Comparison of ENCODE assay signal across 2 cellular contexts in the genomic region with DNA sequence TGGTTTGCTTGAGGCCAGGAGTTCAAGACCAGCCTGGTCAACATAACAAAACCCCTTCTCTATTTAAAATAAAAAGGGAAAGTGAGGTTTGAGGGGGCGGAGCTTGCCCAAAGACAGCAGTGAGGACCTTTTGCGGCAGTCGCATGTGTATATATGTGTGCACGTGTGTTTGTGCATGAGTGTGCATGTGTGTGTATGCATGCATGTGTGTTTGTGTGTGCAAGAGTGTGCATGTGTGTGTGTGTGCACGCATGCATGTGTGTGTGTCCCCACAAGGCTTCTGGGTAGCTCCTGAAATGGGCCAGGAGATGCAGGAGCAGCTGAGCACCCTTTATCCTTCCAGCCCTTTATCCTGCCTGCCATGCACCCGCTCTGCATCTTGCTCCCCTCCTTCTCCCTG.
TF ChIP-seq lines count a peak whose summit lies in the region.

No MANE protein-coding gene starts in this region.

TF ChIP-seq in HepG2, 621 proteins besides CTCF, POLR2A, EP300 and RAD21:
- TF ChIP-seq MNT (IDR thresholded peaks at IDR 0.05) (peak; percentile 88), ZNF383 (CRISPR knock-in tag; IDR thresholded peaks at IDR 0.05; ENCODE audit: borderline replicate concordance) (no peak)
- TF ChIP-seq, protein P1, sequence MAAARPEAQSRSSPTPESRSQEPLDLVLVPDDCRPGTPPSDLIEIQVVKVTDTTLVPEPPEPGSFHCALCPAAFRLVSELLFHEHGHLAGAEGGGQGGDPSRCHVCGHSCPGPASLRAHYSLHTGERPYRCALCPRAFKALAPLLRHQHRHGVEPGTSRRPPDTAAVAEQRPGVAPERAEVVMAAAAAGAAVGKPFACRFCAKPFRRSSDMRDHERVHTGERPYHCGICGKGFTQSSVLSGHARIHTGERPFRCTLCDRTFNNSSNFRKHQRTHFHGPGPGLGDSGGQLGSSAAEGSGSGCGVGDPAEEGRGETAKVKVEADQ (CRISPR knock-in tag; IDR thresholded peaks at IDR 0.05; ENCODE audit: borderline replicate concordance), result no peak

TF ChIP-seq in GM12878, 131 proteins besides CTCF, POLR2A, EP300 and RAD21:
- TF ChIP-seq BCL3 (IDR thresholded peaks at IDR 0.05; ENCODE audit: borderline replicate concordance, insufficient read depth, low read depth, low read length, poor library complexity, severe bottlenecking) (peak; percentile 51), LARP7 (IDR thresholded peaks at IDR 0.05) (no peak)
